ENCODE assay signal across 24 cellular contexts in genomic region chr3:143222981-143223380, GRCh38.
"Had no signal": no experiment of that assay in that cellular context is flagged by ENCODE, and none has a peak within 500 bp of the region (broad histone marks: within the 10 kb centered on the region; RNA-seq: fewer than 3 reads in every experiment).

No MANE protein-coding gene starts in this region.

- ATAC-seq: activated T-cell treated with anti-CD3 and anti-CD28 coated beads, Interleukin-2, amount 50 U/mL, for 72 hours; body of pancreas; PC-3; T-cell had no signal

- H3K4me1 Mint-ChIP-seq: activated CD4-positive, alpha-beta T cell treated with anti-CD3 and anti-CD28 coated beads, Interleukin-2, amount 10 ng/mL, durations not matched to agents 7 days and 5 days; activated naive CD4-positive, alpha-beta T cell treated with anti-CD3 and anti-CD28 coated beads, Interleukin-2, amount 10 ng/mL, durations not matched to agents 7 days and 5 days; activated naive CD8-positive, alpha-beta T cell treated with anti-CD3 and anti-CD28 coated beads, Interleukin-2, amount 10 ng/mL, durations not matched to agents 7 days and 5 days had no signal

- H3K36me3 ChIP-seq: ascending aorta had no signal

- H3K36me3 Mint-ChIP-seq: activated CD4-positive, alpha-beta memory T cell treated with anti-CD3 and anti-CD28 coated beads for 36 hours; activated naive CD4-positive, alpha-beta T cell treated with anti-CD3 and anti-CD28 coated beads, Interleukin-2, amount 10 ng/mL, durations not matched to agents 7 days and 5 days; activated naive CD8-positive, alpha-beta T cell treated with anti-CD3 and anti-CD28 coated beads, Interleukin-2, amount 10 ng/mL, durations not matched to agents 7 days and 5 days; T-cell had no signal

- H3K4me3 ChIP-seq: ascending aorta, body of pancreas had no signal

- DNase-seq: activated CD4-positive, alpha-beta memory T cell treated with anti-CD3 and anti-CD28 coated beads for 36 hours; activated CD4-positive, alpha-beta T cell treated with anti-CD3 and anti-CD28 coated beads, Interleukin-2, amount 10 ng/mL, durations not matched to agents 7 days and 5 days; activated CD4-positive, CD25-positive, alpha-beta regulatory T cell; activated CD8-positive, alpha-beta memory T cell treated with anti-CD3 and anti-CD28 coated beads, Interleukin-2, amount 50 U/mL, for 4 hours; activated gamma-delta T cell treated with Interleukin-2 at 50 U/mL for 16 hours; activated naive CD4-positive, alpha-beta T cell treated with anti-CD3 and anti-CD28 coated beads, Interleukin-2, amount 10 ng/mL, durations not matched to agents 7 days and 5 days; activated naive CD8-positive, alpha-beta T cell treated with anti-CD3 and anti-CD28 coated beads, Interleukin-2, amount 10 ng/mL, durations not matched to agents 7 days and 5 days; activated T-cell treated with anti-CD3 and anti-CD28 coated beads, Interleukin-2, amount 50 U/mL, for 72 hours; body of pancreas; central memory CD4-positive, alpha-beta T cell; MM.1S; NCI-H1436 treated with DMSO at 0.1 percent for 48 hours; NCI-H187; NCI-H2081; NCI-H446; PC-3; SHP77 treated with DMSO at 0.1 percent for 48 hours; T-cell; T-helper 2 cell; T1000 had no signal

- H3K27me3 ChIP-seq: ascending aorta, body of pancreas had no signal

- H3K27ac Mint-ChIP-seq: activated CD4-positive, alpha-beta memory T cell treated with anti-CD3 and anti-CD28 coated beads for 36 hours; activated CD4-positive, alpha-beta T cell treated with anti-CD3 and anti-CD28 coated beads, Interleukin-2, amount 10 ng/mL, durations not matched to agents 7 days and 5 days; activated naive CD4-positive, alpha-beta T cell treated with anti-CD3 and anti-CD28 coated beads, Interleukin-2, amount 10 ng/mL, durations not matched to agents 7 days and 5 days; activated naive CD8-positive, alpha-beta T cell treated with anti-CD3 and anti-CD28 coated beads, Interleukin-2, amount 10 ng/mL, durations not matched to agents 7 days and 5 days; activated T-cell treated with anti-CD3 and anti-CD28 coated beads, Interleukin-2, amount 50 U/mL, for 72 hours; T-cell had no signal

- H3K9me3 ChIP-seq: ascending aorta, body of pancreas had no signal

- H3K27me3 Mint-ChIP-seq: activated CD4-positive, alpha-beta memory T cell treated with anti-CD3 and anti-CD28 coated beads for 36 hours; activated CD4-positive, alpha-beta T cell treated with anti-CD3 and anti-CD28 coated beads, Interleukin-2, amount 10 ng/mL, durations not matched to agents 7 days and 5 days; activated naive CD4-positive, alpha-beta T cell treated with anti-CD3 and anti-CD28 coated beads, Interleukin-2, amount 10 ng/mL, durations not matched to agents 7 days and 5 days; activated naive CD8-positive, alpha-beta T cell treated with anti-CD3 and anti-CD28 coated beads, Interleukin-2, amount 10 ng/mL, durations not matched to agents 7 days and 5 days; T-cell had no signal

- H3K4me1 ChIP-seq: ascending aorta, body of pancreas had no signal

- H3K27ac ChIP-seq: ascending aorta, body of pancreas, VCaP had no signal

- H3K4me3 Mint-ChIP-seq: activated CD4-positive, alpha-beta memory T cell treated with anti-CD3 and anti-CD28 coated beads for 36 hours; activated CD4-positive, alpha-beta T cell treated with anti-CD3 and anti-CD28 coated beads, Interleukin-2, amount 10 ng/mL, durations not matched to agents 7 days and 5 days; activated naive CD4-positive, alpha-beta T cell treated with anti-CD3 and anti-CD28 coated beads, Interleukin-2, amount 10 ng/mL, durations not matched to agents 7 days and 5 days; activated naive CD8-positive, alpha-beta T cell treated with anti-CD3 and anti-CD28 coated beads, Interleukin-2, amount 10 ng/mL, durations not matched to agents 7 days and 5 days; activated T-cell treated with anti-CD3 and anti-CD28 coated beads, Interleukin-2, amount 50 U/mL, for 72 hours; T-cell had no signal

- FAIRE-seq: bronchial epithelial cell had no signal

- H3K9me3 Mint-ChIP-seq: activated CD4-positive, alpha-beta memory T cell treated with anti-CD3 and anti-CD28 coated beads for 36 hours; activated CD4-positive, alpha-beta T cell treated with anti-CD3 and anti-CD28 coated beads, Interleukin-2, amount 10 ng/mL, durations not matched to agents 7 days and 5 days; activated naive CD4-positive, alpha-beta T cell treated with anti-CD3 and anti-CD28 coated beads, Interleukin-2, amount 10 ng/mL, durations not matched to agents 7 days and 5 days; activated naive CD8-positive, alpha-beta T cell treated with anti-CD3 and anti-CD28 coated beads, Interleukin-2, amount 10 ng/mL, durations not matched to agents 7 days and 5 days; activated T-cell treated with anti-CD3 and anti-CD28 coated beads, Interleukin-2, amount 50 U/mL, for 72 hours; activated T-helper 2 cell treated with anti-CD3 and anti-CD28 coated beads, Interferon-gamma antibody, Interleukin-2, Interleukin-4, amounts not matched to agents 10 μg/mL and 5 μg/mL and 100 μg/mL, durations not matched to agents 14 hours and 24 hours and 36 hours; T-cell had no signal
